10 cellular contexts compared by ENCODE assay signal in the genomic region with DNA sequence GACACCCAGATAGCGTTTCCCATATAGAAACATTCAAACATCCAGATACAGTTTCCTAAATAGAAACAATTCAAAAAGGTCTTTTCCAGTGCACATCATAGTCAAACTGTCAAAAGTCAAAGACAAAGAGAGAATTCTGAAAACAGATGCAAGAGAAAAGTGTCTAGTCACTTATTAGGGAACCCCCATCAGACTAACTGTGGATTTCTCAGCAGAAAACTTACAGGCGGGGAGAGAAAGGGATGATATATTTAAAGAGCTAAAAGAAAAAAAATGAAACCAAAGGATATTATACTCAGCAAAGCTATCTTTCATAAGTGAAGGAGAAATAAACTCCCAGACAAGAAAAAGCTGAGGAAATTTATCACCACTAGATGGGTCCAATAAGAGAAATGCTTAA. TPM values are rescaled to one million over a fixed set of nuclear protein-coding genes. Genes with fewer than 3 reads are reported as not detected.
"Had no signal": no experiment of that assay in that cellular context is flagged by ENCODE, and none has a peak within 500 bp of the region (broad histone marks: within the 10 kb centered on the region; RNA-seq: fewer than 3 reads in every experiment).

No MANE protein-coding gene starts in this region.

- ATAC-seq: K562 had no signal

- H3K9ac ChIP-seq: KMS-11 had no signal

- DNase-seq: IMR-90, KBM-7, KG1 had no signal

- H3K27ac ChIP-seq: HL-60, KMS-11 had no signal

- H3K4me2 ChIP-seq: KMS-11 had no signal

- FAIRE-seq: HTR-8/SVneo, K562 had no signal

- H3K4me3 ChIP-seq: K562 had no signal

RNA-seq across cellular contexts. Expression of a gene that starts 22.3 kb away (rescaled TPM):
- total RNA-seq: HT-29, HT1080, IMR-90, K562 had no signal
- polyA plus RNA-seq: IMR-90 had no signal

RNA-seq across cellular contexts. Expression of a gene that starts 27.3 kb away (rescaled TPM):
- total RNA-seq: HT-29, HT1080, IMR-90, K562 had no signal
- polyA plus RNA-seq: IgD-negative memory B cell, IMR-90, K562 had no signal
